12 cellular contexts compared by ENCODE assay signal in the genomic region with DNA sequence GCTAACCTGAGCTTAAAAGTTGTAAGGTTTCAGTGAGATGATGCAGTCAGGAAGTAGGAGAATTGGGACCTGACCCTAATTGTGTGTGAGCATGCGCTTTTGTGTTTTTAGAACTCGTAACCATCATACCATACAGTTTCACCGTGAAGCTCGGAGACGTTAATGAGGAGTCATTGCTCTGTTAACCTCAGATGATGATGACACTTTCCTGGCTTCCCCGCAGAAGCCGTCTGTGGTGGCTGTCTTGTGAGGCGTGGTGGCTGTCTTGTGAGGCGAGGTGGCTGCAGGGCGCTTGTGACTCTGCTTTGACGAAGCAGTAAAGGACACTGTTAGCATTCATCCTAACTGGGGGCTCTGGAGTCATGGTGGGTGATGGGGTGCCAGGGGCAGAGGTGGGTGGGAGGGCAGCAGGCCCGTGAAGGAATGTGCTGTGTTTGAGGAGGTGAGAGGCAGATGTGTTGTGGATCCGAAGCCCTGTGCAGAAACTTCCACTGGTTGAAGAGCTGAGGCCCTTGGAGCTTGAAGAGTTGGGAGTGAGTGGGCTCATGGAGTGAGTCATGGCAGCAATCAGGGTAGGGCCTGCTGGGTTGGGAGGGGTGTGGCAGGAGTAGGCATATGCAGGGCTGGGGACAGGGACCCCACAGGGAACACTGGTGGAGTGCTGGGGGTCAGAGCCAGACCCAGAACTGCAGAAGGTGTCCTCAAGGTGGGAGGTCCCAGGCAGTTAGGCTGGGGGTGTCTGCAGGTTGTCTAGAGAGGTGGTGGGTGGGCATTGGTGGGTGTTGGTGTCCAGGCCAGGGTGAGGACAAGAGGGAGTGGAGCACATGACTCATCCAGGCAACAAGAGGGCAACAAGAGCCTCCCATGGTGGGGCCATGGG. TPM values are rescaled to one million over a fixed set of nuclear protein-coding genes. Genes with fewer than 3 reads are reported as not detected.
DNase-seq lines count a peak whose midpoint lies in the region; ATAC-seq, FAIRE-seq and TF ChIP-seq lines count a peak whose summit lies in the region.
"Had no signal": no experiment of that assay in that cellular context is flagged by ENCODE, and none has a peak within 500 bp of the region (broad histone marks: within the 10 kb centered on the region; RNA-seq: fewer than 3 reads in every experiment).

No MANE protein-coding gene starts in this region.

- TF ChIP-seq POLR2A in HepG2 (IDR thresholded peaks at IDR 0.05; ENCODE audit: insufficient read depth in 1 of 2, low read depth in 2 of 2, low read length in 2 of 2): no peak

- H3K27me3 Mint-ChIP-seq in HFFc6 (ENCODE audit: insufficient read depth) (no peaks in the 10 kb centered on the region), WTC11 (ENCODE audit: low read depth) (no peaks in the 10 kb centered on the region)
- H3K27me3 Mint-ChIP-seq: activated CD4-positive, alpha-beta T cell treated with anti-CD3 and anti-CD28 coated beads, Interleukin-2, amount 10 ng/mL, durations not matched to agents 7 days and 5 days; B cell had no signal

- no peak overlapping the region for H3K4me3 ChIP-seq in HepG2 (replicated peaks in 1 of 3; ENCODE audit: insufficient read depth in 1 of 3, low read depth in 2 of 3, low read length in 3 of 3)
- H3K4me3 ChIP-seq in dorsolateral prefrontal cortex: no peak overlapping the region

- no peak overlapping the region for H2AFZ ChIP-seq in HepG2 (ENCODE audit: low read length)

- CTCF ChIA-PET in WTC11 (lab: Charles Lee): interaction anchor here (1.8 kb wide), 1 partner anchor 18 kb away, joined by 5 read pairs; no protein-coding TSS in a partner anchor
- CTCF ChIA-PET in HepG2 (lab: Yijun Ruan, JAX; ENCODE audit: low intra/inter-chr PET ratio, low total read pairs): no interaction called here

- H3K36me3 ChIP-seq in HepG2 (replicated peaks in 1 of 2; ENCODE audit: control insufficient read depth in 1 of 2, insufficient read depth in 2 of 2, low read length in 2 of 2): peaks cover 22 to 52% of the 10 kb centered on the region in 2 experiments

- H3K9me3 ChIP-seq in HepG2 (ENCODE audit: low read length): no peaks in the 10 kb centered on the region

- H3K4me2 ChIP-seq in HepG2 (ENCODE audit: low read depth, low read length): no peak overlapping the region

- H4K20me1 ChIP-seq in HepG2 (ENCODE audit: insufficient read depth, low read length): peaks cover 3% of the 10 kb centered on the region; the same call in 1 of the 2 replicates

- no TSS peak for BruUV-seq in HepG2 (replicated peaks; lab: Mats Ljungman, UMichigan)

- POLR2A ChIA-PET in WTC11 (lab: Charles Lee) (no interaction called here), HepG2 (lab: Yijun Ruan, JAX) (no interaction called here)

- H3K79me2 ChIP-seq in HepG2 (ENCODE audit: insufficient read depth, low read length): no peaks in the 10 kb centered on the region

- 98% methylated on average over 13 of the region's 13 CpGs for WGBS in HepG2 (ENCODE audit: low lambda C conversion rate)

- ATAC-seq in WTC11 (no peak), HepG2 (no peak), HG03159 (IDR thresholded peaks at IDR 0.05; ENCODE audit: unreplicated experiment) (no peak)

- TF ChIP-seq EP300 in HepG2 (IDR thresholded peaks at IDR 0.05; ENCODE audit: low read depth in 2 of 2, low read length in 2 of 2) (no peak), HepG2 (CRISPR knock-in tag; IDR thresholded peaks at IDR 0.05; ENCODE audit: borderline replicate concordance) (no peak)

- DNase-seq in CD1c-positive myeloid dendritic cell (ENCODE audit: extremely low spot score) (peak; percentile 38), HFFc6 (no peak), WTC11 (ENCODE audit: low spot score) (no peak), HepG2 (ENCODE audit: low spot score) (no peak), dorsolateral prefrontal cortex (no peak), NCI-H1417 (lab: John Stamatoyannopoulos, UW) (no peak), GOT3 (lab: John Stamatoyannopoulos, UW) (no peak)
- DNase-seq: activated CD4-positive, alpha-beta T cell treated with anti-CD3 and anti-CD28 coated beads, Interleukin-2, amount 10 ng/mL, durations not matched to agents 7 days and 5 days; NCI-H1105 treated with DMSO at 0.1 percent for 48 hours; NCI-H69 had no signal

- H3K27ac ChIP-seq in HepG2 (ENCODE audit: extremely low read length, insufficient read depth, low read length): no peak overlapping the region
- H3K27ac ChIP-seq in dorsolateral prefrontal cortex: no peak overlapping the region

- H3K9me3 Mint-ChIP-seq in HFFc6 (no peaks in the 10 kb centered on the region), WTC11 (no peaks in the 10 kb centered on the region)
- H3K9me3 Mint-ChIP-seq: activated CD4-positive, alpha-beta T cell treated with anti-CD3 and anti-CD28 coated beads, Interleukin-2, amount 10 ng/mL, durations not matched to agents 7 days and 5 days had no signal

- H3K36me3 Mint-ChIP-seq in HFFc6 (ENCODE audit: low read depth) (peaks cover 23% of the 10 kb centered on the region), WTC11 (peaks cover 22% of the 10 kb centered on the region)

- H3K4me1 ChIP-seq in HepG2 (ENCODE audit: insufficient read depth, low read length): no peaks in the 10 kb centered on the region

- in situ Hi-C loops in HepG2 (cut with HindIII; ENCODE audit: extremely low pct_ligation_motif_present, low pct_unique_long_range_greater_than_20kb): no loop called here

- intact Hi-C loops in HepG2 (cut with micrococcal nuclease; ENCODE audit: unreplicated experiment): no loop called here
- intact Hi-C loops in dorsolateral prefrontal cortex (cut with DNase I): no loop called here

- FAIRE-seq in HepG2 (lab: Jason Lieb, UNC): no peak

- no peak for TF ChIP-seq RAD21 in HepG2 (CRISPR knock-in tag; IDR thresholded peaks at IDR 0.05)

- no peak overlapping the region for H3K9ac ChIP-seq in HepG2 (ENCODE audit: insufficient read depth, low read depth, low read length)

- peak overlapping the region; percentile 59 for H3K27ac Mint-ChIP-seq in HFFc6
- H3K27ac Mint-ChIP-seq in WTC11: peak overlapping the region; percentile 11; the same call in 1 of the 2 replicates
- H3K27ac Mint-ChIP-seq: activated CD4-positive, alpha-beta T cell treated with anti-CD3 and anti-CD28 coated beads, Interleukin-2, amount 10 ng/mL, durations not matched to agents 7 days and 5 days; B cell had no signal

- H3K27me3 ChIP-seq in HepG2 (ENCODE audit: control insufficient read depth in 1 of 2, insufficient read depth in 2 of 2, low read length in 2 of 2): no peaks in the 10 kb centered on the region; a peak in 1 of 5 replicates
- no peaks in the 10 kb centered on the region for H3K27me3 ChIP-seq in dorsolateral prefrontal cortex

- H3K4me1 Mint-ChIP-seq in HFFc6 (ENCODE audit: low read depth): peaks cover 17% of the 10 kb centered on the region
- no peaks in the 10 kb centered on the region for H3K4me1 Mint-ChIP-seq in WTC11
- H3K4me1 Mint-ChIP-seq: B cell had no signal

- H3K4me3 Mint-ChIP-seq in HFFc6: no peak overlapping the region
- H3K4me3 Mint-ChIP-seq in WTC11: no peak overlapping the region
- H3K4me3 Mint-ChIP-seq: activated CD4-positive, alpha-beta T cell treated with anti-CD3 and anti-CD28 coated beads, Interleukin-2, amount 10 ng/mL, durations not matched to agents 7 days and 5 days; B cell had no signal

- TF ChIP-seq CTCF in HFFc6 (IDR thresholded peaks at IDR 0.05): no peak
- TF ChIP-seq CTCF in WTC11 (IDR thresholded peaks at IDR 0.05): no peak
- no peak for TF ChIP-seq CTCF in HepG2 (CRISPR knock-in tag; IDR thresholded peaks at IDR 0.05)
- TF ChIP-seq CTCF in dorsolateral prefrontal cortex (IDR thresholded peaks at IDR 0.05 in 54 of 56, conservative IDR thresholded peaks at IDR 0.05 in 2 of 56; ENCODE audit: low read depth in 1 of 56, partially characterized antibody in 56 of 56): no peak

TF ChIP-seq in WTC11, 78 proteins besides CTCF, POLR2A, EP300 and RAD21 (continues in another document):
- no peak for TF ChIP-seq TP53 (CRISPR knock-in tag; IDR thresholded peaks at IDR 0.05)

TF ChIP-seq in HepG2, 621 proteins besides CTCF, POLR2A, EP300 and RAD21:
- TF ChIP-seq AGO2 (optimal IDR thresholded peaks at IDR 0.05; ENCODE audit: low read depth, low read length) (peak; percentile 42), U2AF1 (optimal IDR thresholded peaks at IDR 0.05; ENCODE audit: low read depth, low read length) (no peak)

RNA-seq across cellular contexts. Expression of a gene that starts 57.4 kb away (rescaled TPM):
- 100 to 1,000 TPM in 4 of 6 experiments, 10 to 100 TPM in 2; 65.2 to 121 (median 109) TPM for total RNA-seq in HFFc6 (2021; fragmentation: NEBNext Ultra II Directional; extraction: Animal tissue kit (Norgen Biotek cat#: 25700))
- total RNA-seq in WTC11 (2021) (113 to 128 TPM (median 119 TPM) in 3 replicates), HepG2 (2016; rRNA removed; fragmentation: Illumina TruSeq; extraction: Trizol) (62.0 and 65.9 TPM in 2 replicates), dorsolateral prefrontal cortex (100 to 1,000 TPM in 91 of 120 experiments, 10 to 100 TPM in 29; 78.8 to 144 (median 108) TPM)
- 184 and 195 TPM in 2 replicates for total RNA-seq in HepG2 (2016; cell fraction: cytosol; rRNA removed; fragmentation: Illumina TruSeq; extraction: Trizol; ENCODE audit: low read depth)
- total RNA-seq in HepG2 (2016; cell fraction: insoluble cytoplasmic fraction; rRNA removed; fragmentation: Illumina TruSeq; extraction: Trizol): 53.2 and 63.6 TPM in 2 replicates
- 147 and 176 TPM in 2 replicates for total RNA-seq in HepG2 (2016; cell fraction: membrane; rRNA removed; fragmentation: Illumina TruSeq; extraction: Trizol)
- total RNA-seq in HepG2 (2016; cell fraction: nucleus; rRNA removed; fragmentation: Illumina TruSeq; extraction: Trizol): 58.7 and 66.8 TPM in 2 replicates
- polyA plus RNA-seq in HepG2 (2011; rRNA removed): 19.4 and 22.0 TPM in 2 replicates
- polyA plus RNA-seq in HepG2 (2011; cell fraction: cytosol; rRNA removed): 11.1 and 12.8 TPM in 2 replicates
- polyA plus RNA-seq in HepG2 (2011; cell fraction: nucleus; rRNA removed): 56.9 and 75.7 TPM in 2 replicates
- 26.3 and 32.9 TPM in 2 replicates for polyA plus RNA-seq in HepG2 (2012)
- 11.4 and 12.5 TPM in 2 replicates for polyA plus RNA-seq in HepG2 (2016; cell fraction: cytosol; fragmentation: Illumina TruSeq; extraction: Trizol; ENCODE audit: low read depth)
- polyA plus RNA-seq in HepG2 (2016; cell fraction: insoluble cytoplasmic fraction; fragmentation: Illumina TruSeq; extraction: Trizol; ENCODE audit: low read depth): 37.5 and 47.3 TPM in 2 replicates
- 30.1 and 30.2 TPM in 2 replicates for polyA plus RNA-seq in HepG2 (2016; cell fraction: membrane; fragmentation: Illumina TruSeq; extraction: Trizol; ENCODE audit: low read depth)
- 107 and 112 TPM in 2 replicates for polyA plus RNA-seq in HepG2 (2016; cell fraction: nucleus; fragmentation: Illumina TruSeq; extraction: Trizol; ENCODE audit: insufficient read depth, low read depth)
- 72.2 and 123 TPM in 2 replicates for polyA minus RNA-seq in HepG2 (2011; rRNA and poly(A)+ RNA removed; ENCODE audit: low replicate concordance)
- polyA minus RNA-seq in HepG2 (2011; cell fraction: cytosol; rRNA and poly(A)+ RNA removed): 27.9 and 31.4 TPM in 2 replicates
- 66.3 and 67.3 TPM in 2 replicates for polyA minus RNA-seq in HepG2 (2011; cell fraction: nucleus; rRNA and poly(A)+ RNA removed)
